Comparison of ENCODE assay signal across 8 cellular contexts in the genomic region with DNA sequence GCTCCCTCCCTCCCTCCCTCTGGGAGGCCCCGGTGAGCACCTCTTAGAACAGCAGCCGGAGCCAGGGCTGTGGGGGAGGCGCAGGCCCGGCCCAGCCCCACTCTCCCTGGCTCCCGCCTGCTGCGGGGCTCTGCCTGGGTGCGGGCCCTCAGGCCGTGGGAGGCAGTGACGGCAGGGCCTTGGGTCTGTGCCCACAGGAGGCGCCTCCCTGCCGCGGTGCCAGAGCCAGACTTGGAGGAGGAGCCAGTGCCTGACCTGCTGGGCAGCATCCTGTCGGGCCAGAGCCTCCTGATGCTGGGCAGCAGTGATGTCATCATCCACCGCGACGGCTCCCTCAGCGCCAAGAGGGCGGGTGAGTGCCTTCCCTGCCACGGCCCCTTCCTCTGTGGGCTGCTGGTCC. TPM values are rescaled to one million over a fixed set of nuclear protein-coding genes. Genes with fewer than 3 reads are reported as not detected.
DNase-seq lines count a peak whose midpoint lies in the region; ATAC-seq and TF ChIP-seq lines count a peak whose summit lies in the region.
"Had no signal": no experiment of that assay in that cellular context is flagged by ENCODE, and none has a peak within 500 bp of the region (broad histone marks: within the 10 kb centered on the region; RNA-seq: fewer than 3 reads in every experiment).

No MANE protein-coding gene starts in this region.

- no peaks in the 10 kb centered on the region for H3K27me3 ChIP-seq in hepatocyte
- H3K27me3 ChIP-seq: cardiac muscle cell had no signal

- H3K4me1 ChIP-seq in hepatocyte (ENCODE audit: insufficient read depth) = no peaks in the 10 kb centered on the region

- ATAC-seq in omental fat pad (ENCODE audit: low FRiP score) (peak; percentile 92), HG02571 (IDR thresholded peaks at IDR 0.05; ENCODE audit: unreplicated experiment) (no peak), GM21723 (IDR thresholded peaks at IDR 0.05; ENCODE audit: unreplicated experiment) (no peak)

- no peaks in the 10 kb centered on the region for H3K79me2 ChIP-seq in hepatocyte

- no peaks in the 10 kb centered on the region for H3K9me3 ChIP-seq in hepatocyte (ENCODE audit: low read depth)

- no peak for TF ChIP-seq CTCF in epithelial cell of esophagus (IDR thresholded peaks at IDR 0.05; ENCODE audit: insufficient read depth, low read depth, low read length, missing control alignments)
- no peak for TF ChIP-seq CTCF in omental fat pad (IDR thresholded peaks at IDR 0.05)
- TF ChIP-seq CTCF in hepatocyte (IDR thresholded peaks at IDR 0.05; ENCODE audit: poor library complexity) = no peak

- DNase-seq in HUDEP-2 (lab: John Stamatoyannopoulos, UW; ENCODE audit: unreplicated experiment in 76 of 76) (peak in 72 of 76 experiments; percentile 24 to 94 (median 79)), epithelial cell of esophagus (ENCODE audit: low read depth) (peak; percentile 66), omental fat pad (ENCODE audit: low spot score) (no peak), hepatocyte (ENCODE audit: low spot score) (no peak)
- DNase-seq: activated CD4-positive, alpha-beta T cell treated with anti-CD3 and anti-CD28 coated beads for 1 hour had no signal

- H3K4me3 ChIP-seq in epithelial cell of esophagus (ENCODE audit: low read length) = no peak overlapping the region
- no peak overlapping the region for H3K4me3 ChIP-seq in hepatocyte
- H3K4me3 ChIP-seq: cardiac muscle cell had no signal

- 91% methylated on average over 19 of the region's 19 CpGs for WGBS in hepatocyte (ENCODE audit: low lambda C conversion rate, missing lambda C conversion rate)

- no peak overlapping the region for H3K27ac ChIP-seq in hepatocyte
- H3K27ac ChIP-seq: cardiac muscle cell had no signal

- no peak overlapping the region for H3K4me2 ChIP-seq in hepatocyte

- H3K36me3 ChIP-seq in hepatocyte (replicated peaks; ENCODE audit: insufficient read depth, low read depth) = no peaks in the 10 kb centered on the region

- H4K20me1 ChIP-seq in hepatocyte (ENCODE audit: insufficient read depth, poor library complexity, severe bottlenecking) = no peaks in the 10 kb centered on the region

- no peak overlapping the region for H2AFZ ChIP-seq in hepatocyte

- no peaks in the 10 kb centered on the region for H3K9me2 ChIP-seq in hepatocyte (replicated peaks; ENCODE audit: insufficient read depth)

RNA-seq across cellular contexts. Expression of a gene that starts 9.5 kb away (rescaled TPM):
- total RNA-seq in omental fat pad (10 to 100 TPM; 15.4 to 56.8 (median 35.6) TPM), hepatocyte (9.3 and 10.4 TPM in 2 replicates)
- 24.6 and 30.4 TPM in 2 replicates for polyA plus RNA-seq in hepatocyte

RNA-seq across cellular contexts. Expression of a gene that starts 18.5 kb away (rescaled TPM):
- total RNA-seq in omental fat pad = not detected
- total RNA-seq in hepatocyte = 91.5 and 114 TPM in 2 replicates
- 142 and 166 TPM in 2 replicates for polyA plus RNA-seq in hepatocyte

RNA-seq across cellular contexts. Expression of a gene that starts 20.7 kb away (rescaled TPM):
- total RNA-seq in omental fat pad (not detected), hepatocyte (not detected in 2 replicates)
- polyA plus RNA-seq in hepatocyte = 20.5 and 21.7 TPM in 2 replicates

RNA-seq across cellular contexts. Expression of a gene that starts 30.0 kb away (rescaled TPM):
- 10 to 100 TPM; 14.7 to 34.9 (median 22.4) TPM for total RNA-seq in omental fat pad
- 25.6 and 26.9 TPM in 2 replicates for total RNA-seq in hepatocyte
- 25.6 TPM in 2 replicates for polyA plus RNA-seq in hepatocyte

RNA-seq across cellular contexts. Expression of a gene that starts 30.8 kb away (rescaled TPM):
- total RNA-seq in omental fat pad = under 1 TPM in 1 of 4 donors, not detected in 3; 0.50 TPM
- total RNA-seq in hepatocyte = not detected in 2 replicates
- polyA plus RNA-seq in hepatocyte = 1.1 and 2.9 TPM in 2 replicates

Comparison
In these comparisons a context has a peak if more than half of its experiments do, and no peak if none do; other contexts are left out.
1. DNase-seq: peak in HUDEP-2 (72 of 76) and epithelial cell of esophagus (single experiment); none in omental fat pad (single experiment) and hepatocyte (single experiment).
2. RNA of a gene that starts 18.5 kb away (total RNA-seq): 91.5 to 114 TPM in hepatocyte; not detected in omental fat pad; every median in the first group is over 10 times any median in the second.